Comparison of ENCODE assay signal across 18 cellular contexts in genomic region chr1:3004285-3005205, GRCh38. TPM values are rescaled to one million over a fixed set of nuclear protein-coding genes. Genes with fewer than 3 reads are reported as not detected.
"Had no signal": no experiment of that assay in that cellular context is flagged by ENCODE, and none has a peak within 500 bp of the region (broad histone marks: within the 10 kb centered on the region; RNA-seq: fewer than 3 reads in every experiment).

No MANE protein-coding gene starts in this region.

- ATAC-seq: activated CD8-positive, alpha-beta T cell treated with anti-CD3 and anti-CD28 coated beads for 36 hours; esophagus mucosa; left lobe of liver; WTC11 had no signal

- H3K4me3 ChIP-seq: coronary artery had no signal

- DNase-seq: activated CD4-positive, alpha-beta T cell treated with anti-CD3 and anti-CD28 coated beads for 48 hours; activated CD8-positive, alpha-beta T cell treated with anti-CD3 and anti-CD28 coated beads for 36 hours; activated naive CD4-positive, alpha-beta T cell treated with anti-CD3 and anti-CD28 coated beads for 36 hours; central memory CD4-positive, alpha-beta T cell; islet precursor cell; mesenchymal stem cell; nephron progenitor cell; stimulated activated CD4-positive, alpha-beta T cell treated with anti-CD3 and anti-CD28 coated beads, Interleukin-15, amount 100 ng/mL, for 24 hours; stimulated activated CD4-positive, alpha-beta T cell treated with anti-CD3 and anti-CD28 coated beads, Interleukin-4, amount 100 ng/mL, for 24 hours; stimulated activated naive CD4-positive, alpha-beta T cell; T-helper 2 cell had no signal

RNA-seq across cellular contexts. Expression of gene ACTRT2, which starts 16.7 kb away (rescaled TPM):
- total RNA-seq: activated CD8-positive, alpha-beta T cell treated with anti-CD3 and anti-CD28 coated beads for 36 hours; activated naive CD4-positive, alpha-beta T cell treated with anti-CD3 and anti-CD28 coated beads for 36 hours; activated T-helper 1 cell treated with anti-CD3 and anti-CD28 coated beads, Interleukin-12 subunit alpha, Interleukin-12 subunit beta, Interleukin-2, Interleukin-4 antibody, amounts not matched to agents 30 ng/mL and 10 ng/mL and 1 ng/mL, durations not matched to agents 14 hours and 24 hours and 36 hours; esophagus mucosa; left lobe of liver; omental fat pad; WTC11 had no signal
- polyA plus RNA-seq: adipose tissue had no signal
